Comparison of ENCODE assay signal across 8 cellular contexts in genomic region chr13:36918246-36919060, GRCh38. TPM values are rescaled to one million over a fixed set of nuclear protein-coding genes. Genes with fewer than 3 reads are reported as not detected.
DNase-seq lines count a peak whose midpoint lies in the region; ATAC-seq and TF ChIP-seq lines count a peak whose summit lies in the region.

No MANE protein-coding gene starts in this region.

- peaks cover 10% of the 10 kb centered on the region for H3K4me1 ChIP-seq in osteoblast (ENCODE audit: insufficient read depth, low read length)

- no peaks in the 10 kb centered on the region for H3K27me3 ChIP-seq in osteoblast (ENCODE audit: insufficient read depth, low read length)

- peak overlapping the region; percentile 70 for H3K27ac ChIP-seq in osteoblast (ENCODE audit: low read depth, low read length)

- peak overlapping the region; percentile 95 for H2AFZ ChIP-seq in osteoblast (ENCODE audit: low read length)

- H3K36me3 ChIP-seq in osteoblast (ENCODE audit: insufficient read depth, low read length), result no peaks in the 10 kb centered on the region

- no peaks in the 10 kb centered on the region for H3K9me3 ChIP-seq in osteoblast (ENCODE audit: low read depth, low read length)

- H3K4me3 ChIP-seq in epithelial cell of esophagus (ENCODE audit: low read length), result peak overlapping the region; percentile 56
- H3K4me3 ChIP-seq in osteoblast (ENCODE audit: insufficient read depth, low read length), result peak overlapping the region; percentile 86

- DNase-seq in EL (peak; percentile 39), NCI-H748 (lab: John Stamatoyannopoulos, UW; ENCODE audit: unreplicated experiment) (peak; percentile 52), epithelial cell of esophagus (ENCODE audit: low read depth) (no peak), osteoblast (ENCODE audit: insufficient read length, low spot score, missing footprints) (peak; percentile 88), RPMI8226 (no peak), HuH-7.5 (ENCODE audit: low spot score) (no peak)
- DNase-seq in stimulated activated CD4-positive, alpha-beta T cell treated with anti-CD3 and anti-CD28 coated beads, Interleukin-4, amount 100 ng/mL, for 1 hour, result no peak

- peak overlapping the region; percentile 97 for H3K4me2 ChIP-seq in osteoblast (ENCODE audit: insufficient read depth, low read length)

- ATAC-seq in GM19351 (IDR thresholded peaks at IDR 0.05; ENCODE audit: unreplicated experiment), result no peak

- no peak for TF ChIP-seq CTCF in epithelial cell of esophagus (IDR thresholded peaks at IDR 0.05; ENCODE audit: insufficient read depth, low read depth, low read length, missing control alignments)
- no peak for TF ChIP-seq CTCF in osteoblast (IDR thresholded peaks at IDR 0.05; ENCODE audit: extremely low read depth, low read depth, low read length)

- peaks cover 34% of the 10 kb centered on the region for H3K79me2 ChIP-seq in osteoblast (ENCODE audit: insufficient read depth, low read length)

- H4K20me1 ChIP-seq in osteoblast (ENCODE audit: insufficient read depth, low read length), result peaks cover 3% of the 10 kb centered on the region

RNA-seq across cellular contexts. Expression of gene SMAD9, which starts 1.6 kb away (rescaled TPM):
- 3.2 and 4.7 TPM in 2 replicates for total RNA-seq in osteoblast

Comparison
In these comparisons a context has a peak if more than half of its experiments do, and no peak if none do; other contexts are left out.
1. DNase-seq: peak in EL (single experiment), NCI-H748 (single experiment) and osteoblast (single experiment); none in epithelial cell of esophagus (single experiment), stimulated activated CD4-positive, alpha-beta T cell treated with anti-CD3 and anti-CD28 coated beads, Interleukin-4, amount 100 ng/mL, for 1 hour (single experiment), RPMI8226 (single experiment) and HuH-7.5 (single experiment).